10 cellular contexts compared by ENCODE assay signal in the genomic region with DNA sequence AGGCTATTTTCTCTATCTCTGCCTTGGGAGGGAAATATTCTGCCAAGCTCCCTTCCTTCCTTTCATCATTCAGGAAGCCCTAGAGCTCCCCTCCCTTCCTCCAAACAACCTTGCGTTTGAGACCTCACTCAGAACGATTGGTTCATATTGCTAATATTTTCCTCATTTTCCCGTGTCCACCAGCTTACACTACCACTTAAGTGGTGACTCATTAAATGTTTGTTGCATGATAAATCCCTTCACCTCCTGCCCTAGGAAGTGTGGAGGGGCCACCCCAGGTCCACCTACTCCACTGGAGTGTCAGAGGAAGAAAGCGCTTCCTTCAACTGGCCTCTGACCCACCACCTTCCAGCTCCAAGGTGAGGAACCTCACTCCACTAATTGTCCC. TPM values are rescaled to one million over a fixed set of nuclear protein-coding genes. Genes with fewer than 3 reads are reported as not detected.
DNase-seq lines count a peak whose midpoint lies in the region; ATAC-seq and TF ChIP-seq lines count a peak whose summit lies in the region.
"Had no signal": no experiment of that assay in that cellular context is flagged by ENCODE, and none has a peak within 500 bp of the region (broad histone marks: within the 10 kb centered on the region; RNA-seq: fewer than 3 reads in every experiment).

No MANE protein-coding gene starts in this region.

- no peak for TF ChIP-seq CTCF in transverse colon (IDR thresholded peaks at IDR 0.05)

- TF ChIP-seq POLR2A in transverse colon (IDR thresholded peaks at IDR 0.05): no peak

- no peaks in the 10 kb centered on the region for H3K27me3 ChIP-seq in layer of hippocampus (ENCODE audit: control insufficient read depth, insufficient read depth, low read length)
- H3K27me3 ChIP-seq in transverse colon: no peaks in the 10 kb centered on the region

- WGBS in transverse colon (ENCODE audit: low coverage in 1 of 2), 2 donors: 50 to 66% methylated on average over 4 of the region's 4 CpGs

- intact Hi-C loops in transverse colon (cut with DNase I; ENCODE audit: low total_unique reads): no loop called here

- in situ Hi-C loops in transverse colon (cut with MboI; ENCODE audit: low pct_ligation_motif_present in 1 of 4, low pct_unique_long_range_greater_than_20kb in 1 of 4, low sequenced_read_pairs in 3 of 4): no loop called here

- H3K4me3 Mint-ChIP-seq in activated T-cell treated with anti-CD3 and anti-CD28 coated beads, Interleukin-2, amount 50 U/mL, for 4 hours: peak overlapping the region; percentile 37
- H3K4me3 Mint-ChIP-seq in activated naive CD8-positive, alpha-beta T cell treated with anti-CD3 and anti-CD28 coated beads, Interleukin-2, amount 50 U/mL, for 24 hours: peak overlapping the region; percentile 19

- no peaks in the 10 kb centered on the region for H3K27me3 Mint-ChIP-seq in activated T-cell treated with anti-CD3 and anti-CD28 coated beads, Interleukin-2, amount 50 U/mL, for 4 hours (ENCODE audit: low read depth)
- no peaks in the 10 kb centered on the region for H3K27me3 Mint-ChIP-seq in activated naive CD8-positive, alpha-beta T cell treated with anti-CD3 and anti-CD28 coated beads, Interleukin-2, amount 50 U/mL, for 24 hours

- peaks cover 54% of the 10 kb centered on the region for H3K4me1 Mint-ChIP-seq in activated T-cell treated with anti-CD3 and anti-CD28 coated beads, Interleukin-2, amount 50 U/mL, for 4 hours (ENCODE audit: low read depth)
- H3K4me1 Mint-ChIP-seq in activated naive CD8-positive, alpha-beta T cell treated with anti-CD3 and anti-CD28 coated beads, Interleukin-2, amount 50 U/mL, for 24 hours: peaks cover 52% of the 10 kb centered on the region

- no peaks in the 10 kb centered on the region for H3K9me3 Mint-ChIP-seq in activated T-cell treated with anti-CD3 and anti-CD28 coated beads, Interleukin-2, amount 50 U/mL, for 4 hours
- H3K9me3 Mint-ChIP-seq in activated naive CD8-positive, alpha-beta T cell treated with anti-CD3 and anti-CD28 coated beads, Interleukin-2, amount 50 U/mL, for 24 hours: no peaks in the 10 kb centered on the region

- no peak overlapping the region for H3K4me3 ChIP-seq in transverse colon

- no peaks in the 10 kb centered on the region for H3K9me3 ChIP-seq in transverse colon

- no peaks in the 10 kb centered on the region for H3K36me3 ChIP-seq in transverse colon

- peaks cover 0 to 41% (median 19%) of the 10 kb centered on the region in 4 donors for H3K4me1 ChIP-seq in transverse colon

- H3K27ac ChIP-seq in layer of hippocampus (ENCODE audit: low read depth, low read length): peak overlapping the region; percentile 63
- H3K27ac ChIP-seq in transverse colon: peak overlapping the region; percentile 77 to 84 (median 79)

- no peak for DNase-seq in activated T-cell treated with anti-CD3 and anti-CD28 coated beads, Interleukin-2, amount 50 U/mL, for 4 hours
- DNase-seq in activated T-cell treated with anti-CD3 and anti-CD28 coated beads for 4 hours (no peak), transverse colon (no peak), NCI-H82 (lab: John Stamatoyannopoulos, UW) (no peak), NCI-H524 (lab: John Stamatoyannopoulos, UW) (no peak), DMS114 treated with DMSO at 0.1 percent for 48 hours (lab: John Stamatoyannopoulos, UW; ENCODE audit: unreplicated experiment) (no peak)
- no peak for DNase-seq in activated naive CD8-positive, alpha-beta T cell treated with anti-CD3 and anti-CD28 coated beads, Interleukin-2, amount 50 U/mL, for 24 hours
- DNase-seq: DMS 273 treated with DMSO at 0.1 percent for 48 hours, Karpas-422 had no signal

- TF ChIP-seq EP300 in transverse colon (IDR thresholded peaks at IDR 0.05; ENCODE audit: low read depth): no peak

- no peak for ATAC-seq in activated T-cell treated with anti-CD3 and anti-CD28 coated beads, Interleukin-2, amount 50 U/mL, for 4 hours
- ATAC-seq in activated naive CD8-positive, alpha-beta T cell treated with anti-CD3 and anti-CD28 coated beads, Interleukin-2, amount 50 U/mL, for 24 hours: no peak

- H3K27ac Mint-ChIP-seq in activated naive CD8-positive, alpha-beta T cell treated with anti-CD3 and anti-CD28 coated beads, Interleukin-2, amount 50 U/mL, for 24 hours: peak overlapping the region; percentile 57

- no peaks in the 10 kb centered on the region for H3K36me3 Mint-ChIP-seq in activated T-cell treated with anti-CD3 and anti-CD28 coated beads, Interleukin-2, amount 50 U/mL, for 4 hours (ENCODE audit: insufficient read depth)
- peaks cover 20% of the 10 kb centered on the region for H3K36me3 Mint-ChIP-seq in activated naive CD8-positive, alpha-beta T cell treated with anti-CD3 and anti-CD28 coated beads, Interleukin-2, amount 50 U/mL, for 24 hours (ENCODE audit: low read depth)

RNA-seq across cellular contexts. Expression of a gene that starts 2.3 kb away (rescaled TPM):
- 10 to 100 TPM; 55.5 to 66.6 (median 60.6) TPM for total RNA-seq in activated T-cell treated with anti-CD3 and anti-CD28 coated beads, Interleukin-2, amount 50 U/mL, for 4 hours
- total RNA-seq in transverse colon: 100 to 1,000 TPM in 1 of 4 donors, 10 to 100 TPM in 3; 11.1 to 151 (median 87.0) TPM
